ENCODE assay signal across 9 cellular contexts in the genomic region with DNA sequence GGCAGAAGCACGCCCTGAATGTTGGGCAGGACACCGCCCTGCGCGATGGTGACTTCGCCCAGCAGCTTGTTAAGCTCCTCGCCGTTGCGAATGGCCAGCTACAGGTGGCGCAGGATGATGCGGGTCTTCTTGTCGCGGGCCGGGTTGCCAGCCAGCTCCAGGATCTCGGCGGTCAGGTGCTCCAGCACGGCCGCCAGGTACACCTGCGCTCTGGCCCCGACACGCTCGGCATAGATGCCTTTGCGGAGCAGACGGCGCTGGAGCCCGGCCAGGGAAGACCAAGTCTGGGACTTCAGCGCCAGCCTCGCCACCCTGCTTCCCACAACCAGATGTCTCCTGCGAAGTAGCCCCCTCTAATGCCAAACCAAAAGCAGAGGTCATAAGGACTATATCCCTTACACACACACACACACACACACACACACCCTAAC. TPM values are rescaled to one million over a fixed set of nuclear protein-coding genes. Genes with fewer than 3 reads are reported as not detected.
DNase-seq lines count a peak whose midpoint lies in the region; ATAC-seq and TF ChIP-seq lines count a peak whose summit lies in the region.
"Had no signal": no experiment of that assay in that cellular context is flagged by ENCODE, and none has a peak within 500 bp of the region (broad histone marks: within the 10 kb centered on the region; RNA-seq: fewer than 3 reads in every experiment).

No MANE protein-coding gene starts in this region.

- peak overlapping the region in 2 of 4 donors; percentile 81 to 94 for H3K4me3 Mint-ChIP-seq in CD4-positive, CD25-positive, alpha-beta regulatory T cell
- peak overlapping the region; percentile 86 for H3K4me3 Mint-ChIP-seq in T-helper 2 cell treated with Interferon-gamma antibody and Interleukin-4, amounts not matched to agents 5 μg/mL and 100 μg/mL, for 36 hours
- peak overlapping the region in 9 of 10 donors; percentile 78 to 90 (median 84) for H3K4me3 Mint-ChIP-seq in naive thymus-derived CD8-positive, alpha-beta T cell

- H3K4me1 ChIP-seq in CD4-positive, CD25-positive, alpha-beta regulatory T cell (ENCODE audit: control insufficient read depth, insufficient read depth, low read length, poor library complexity, severe bottlenecking): no peaks in the 10 kb centered on the region
- H3K4me1 ChIP-seq in body of pancreas (no peaks in the 10 kb centered on the region), vagina (peaks cover 5% of the 10 kb centered on the region)

- peaks cover 0 to 10% (median 0%) of the 10 kb centered on the region in 4 donors for H3K4me1 Mint-ChIP-seq in CD4-positive, CD25-positive, alpha-beta regulatory T cell
- peaks cover 12% of the 10 kb centered on the region for H3K4me1 Mint-ChIP-seq in T-helper 2 cell treated with Interferon-gamma antibody and Interleukin-4, amounts not matched to agents 5 μg/mL and 100 μg/mL, for 36 hours (ENCODE audit: low read depth)
- peaks cover 2 to 9% (median 4%) of the 10 kb centered on the region in 4 donors for H3K4me1 Mint-ChIP-seq in naive thymus-derived CD8-positive, alpha-beta T cell

- H3K36me3 ChIP-seq in CD4-positive, CD25-positive, alpha-beta regulatory T cell (ENCODE audit: control insufficient read depth, insufficient read depth, low read length): no peaks in the 10 kb centered on the region
- no peaks in the 10 kb centered on the region for H3K36me3 ChIP-seq in body of pancreas (replicated peaks in 1 of 2; ENCODE audit: insufficient read depth in 1 of 2, low read depth in 2 of 2)
- no peaks in the 10 kb centered on the region for H3K36me3 ChIP-seq in vagina

- no peaks in the 10 kb centered on the region for H3K27me3 ChIP-seq in CD4-positive, CD25-positive, alpha-beta regulatory T cell (ENCODE audit: control insufficient read depth, insufficient read depth, low read length)
- H3K27me3 ChIP-seq in body of pancreas (no peaks in the 10 kb centered on the region), vagina (no peaks in the 10 kb centered on the region)

- peak; percentile 37 to 52 for ATAC-seq in CD4-positive, CD25-positive, alpha-beta regulatory T cell (ENCODE audit: low read depth in 2 of 2)
- no peak for ATAC-seq in body of pancreas
- ATAC-seq in naive thymus-derived CD8-positive, alpha-beta T cell: peak; percentile 81 to 82
- ATAC-seq in HG03520 (IDR thresholded peaks at IDR 0.05; ENCODE audit: unreplicated experiment): no peak

- H3K9me3 ChIP-seq in CD4-positive, CD25-positive, alpha-beta regulatory T cell (ENCODE audit: control insufficient read depth in 2 of 2, low read length in 2 of 2): no peaks in the 10 kb centered on the region
- H3K9me3 ChIP-seq in body of pancreas (no peaks in the 10 kb centered on the region), vagina (no peaks in the 10 kb centered on the region)

- peak in 2 of 3 donors; percentile 7 to 55 for DNase-seq in CD4-positive, CD25-positive, alpha-beta regulatory T cell
- peak; percentile 47 for DNase-seq in T-helper 2 cell treated with Interferon-gamma antibody and Interleukin-4, amounts not matched to agents 5 μg/mL and 100 μg/mL, for 36 hours (ENCODE audit: low spot score)
- DNase-seq in body of pancreas: peak in 3 of 4 donors; percentile 10 to 61 (median 24)
- DNase-seq in naive thymus-derived CD8-positive, alpha-beta T cell: peak in 8 of 10 donors; percentile 11 to 68 (median 34)
- no peak for DNase-seq in SKM-1 treated with dmso at 0.1 percent for 144 hours (lab: John Stamatoyannopoulos, UW; ENCODE audit: unreplicated experiment)
- DNase-seq in vagina (ENCODE audit: extremely low spot score in 2 of 2): no peak
- no peak for DNase-seq in SHP77 (lab: John Stamatoyannopoulos, UW)

- H3K4me3 ChIP-seq in CD4-positive, CD25-positive, alpha-beta regulatory T cell (ENCODE audit: low read depth, low read length): peak overlapping the region; percentile 70
- H3K4me3 ChIP-seq in body of pancreas: no peak overlapping the region
- H3K4me3 ChIP-seq in vagina: peak overlapping the region in 1 of 2 donors; percentile 13

- H3K27me3 Mint-ChIP-seq in CD4-positive, CD25-positive, alpha-beta regulatory T cell: peaks cover 16% of the 10 kb centered on the region
- H3K27me3 Mint-ChIP-seq in T-helper 2 cell treated with Interferon-gamma antibody and Interleukin-4, amounts not matched to agents 5 μg/mL and 100 μg/mL, for 36 hours (ENCODE audit: low read depth): peaks cover 2% of the 10 kb centered on the region
- peaks cover 0 to 7% (median 0%) of the 10 kb centered on the region in 5 donors for H3K27me3 Mint-ChIP-seq in naive thymus-derived CD8-positive, alpha-beta T cell

- no peak overlapping the region for H3K27ac Mint-ChIP-seq in CD4-positive, CD25-positive, alpha-beta regulatory T cell
- H3K27ac Mint-ChIP-seq in T-helper 2 cell treated with Interferon-gamma antibody and Interleukin-4, amounts not matched to agents 5 μg/mL and 100 μg/mL, for 36 hours: peak overlapping the region; percentile 80
- H3K27ac Mint-ChIP-seq in naive thymus-derived CD8-positive, alpha-beta T cell: peak overlapping the region in 6 of 10 donors; percentile 34 to 89 (median 70)

- H3K36me3 Mint-ChIP-seq in CD4-positive, CD25-positive, alpha-beta regulatory T cell: no peaks in the 10 kb centered on the region
- H3K36me3 Mint-ChIP-seq in T-helper 2 cell treated with Interferon-gamma antibody and Interleukin-4, amounts not matched to agents 5 μg/mL and 100 μg/mL, for 36 hours (ENCODE audit: low read depth): no peaks in the 10 kb centered on the region
- no peaks in the 10 kb centered on the region for H3K36me3 Mint-ChIP-seq in naive thymus-derived CD8-positive, alpha-beta T cell

- TF ChIP-seq POLR2A in body of pancreas (IDR thresholded peaks at IDR 0.05): no peak
- no peak for TF ChIP-seq POLR2A in vagina (IDR thresholded peaks at IDR 0.05)

- POLR2A ChIA-PET in naive thymus-derived CD8-positive, alpha-beta T cell (lab: Charles Lee): no interaction called here

- peaks cover 0 to 2% (median 0%) of the 10 kb centered on the region in 7 donors for H3K9me3 Mint-ChIP-seq in CD4-positive, CD25-positive, alpha-beta regulatory T cell
- no peaks in the 10 kb centered on the region for H3K9me3 Mint-ChIP-seq in T-helper 2 cell treated with Interferon-gamma antibody and Interleukin-4, amounts not matched to agents 5 μg/mL and 100 μg/mL, for 36 hours
- H3K9me3 Mint-ChIP-seq in naive thymus-derived CD8-positive, alpha-beta T cell: peaks cover 0 to 2% (median 0%) of the 10 kb centered on the region in 9 donors

- no peak overlapping the region for H3K27ac ChIP-seq in CD4-positive, CD25-positive, alpha-beta regulatory T cell (ENCODE audit: insufficient read depth, low read length, poor library complexity, severe bottlenecking)
- H3K27ac ChIP-seq in body of pancreas (no peak overlapping the region), vagina (no peak overlapping the region)
- H3K27ac ChIP-seq: C4-2B had no signal

- TF ChIP-seq CTCF in body of pancreas (IDR thresholded peaks at IDR 0.05) (peak in 1 of 7 experiments; percentile 18), vagina (IDR thresholded peaks at IDR 0.05) (no peak)

- intact Hi-C loops in body of pancreas (cut with DNase I): no loop called here
- intact Hi-C loops in vagina (cut with DNase I): no loop called here

- WGBS in body of pancreas, 2 donors: 50 to 93% methylated on average over 20 to 28 of the region's 28 CpGs

RNA-seq across cellular contexts. Expression of a gene that starts 8.0 kb away (rescaled TPM):
- total RNA-seq in CD4-positive, CD25-positive, alpha-beta regulatory T cell: not detected
- polyA plus RNA-seq in CD4-positive, CD25-positive, alpha-beta regulatory T cell: under 1 TPM in 1 of 4 donors, not detected in 3; 0.31 TPM
- total RNA-seq in body of pancreas (not detected), vagina (not detected)
- not detected for total RNA-seq in naive thymus-derived CD8-positive, alpha-beta T cell
- polyA plus RNA-seq in naive thymus-derived CD8-positive, alpha-beta T cell: under 1 TPM in 1 of 3 donors, not detected in 2; 0.35 TPM

RNA-seq across cellular contexts. Expression of a gene that starts 48.4 kb away (rescaled TPM):
- not detected for total RNA-seq in CD4-positive, CD25-positive, alpha-beta regulatory T cell
- polyA plus RNA-seq in CD4-positive, CD25-positive, alpha-beta regulatory T cell: not detected
- total RNA-seq in body of pancreas (not detected), vagina (not detected)
- not detected for total RNA-seq in naive thymus-derived CD8-positive, alpha-beta T cell
- polyA plus RNA-seq in naive thymus-derived CD8-positive, alpha-beta T cell: not detected

RNA-seq across cellular contexts. Expression of a gene that starts 50.2 kb away (rescaled TPM):
- not detected for total RNA-seq in CD4-positive, CD25-positive, alpha-beta regulatory T cell
- polyA plus RNA-seq in CD4-positive, CD25-positive, alpha-beta regulatory T cell: not detected
- total RNA-seq in body of pancreas (not detected), vagina (not detected)
- not detected for total RNA-seq in naive thymus-derived CD8-positive, alpha-beta T cell
- polyA plus RNA-seq in naive thymus-derived CD8-positive, alpha-beta T cell: not detected

Comparison
In these comparisons a context has a peak if more than half of its experiments do, and no peak if none do; other contexts are left out.
1. ATAC-seq: peak in CD4-positive, CD25-positive, alpha-beta regulatory T cell (2 of 2) and naive thymus-derived CD8-positive, alpha-beta T cell (2 of 2); none in body of pancreas (single experiment) and HG03520 (single experiment).
2. DNase-seq: peak in CD4-positive, CD25-positive, alpha-beta regulatory T cell (2 of 3), T-helper 2 cell treated with Interferon-gamma antibody and Interleukin-4, amounts not matched to agents 5 μg/mL and 100 μg/mL, for 36 hours (single experiment), body of pancreas (3 of 4) and naive thymus-derived CD8-positive, alpha-beta T cell (8 of 10); none in SKM-1 treated with dmso at 0.1 percent for 144 hours (single experiment), vagina (0 of 2) and SHP77 (0 of 2).
3. H3K27ac Mint-ChIP-seq: peak in T-helper 2 cell treated with Interferon-gamma antibody and Interleukin-4, amounts not matched to agents 5 μg/mL and 100 μg/mL, for 36 hours (single experiment) and naive thymus-derived CD8-positive, alpha-beta T cell (6 of 10); none in CD4-positive, CD25-positive, alpha-beta regulatory T cell (0 of 3).